In the genomic region with DNA sequence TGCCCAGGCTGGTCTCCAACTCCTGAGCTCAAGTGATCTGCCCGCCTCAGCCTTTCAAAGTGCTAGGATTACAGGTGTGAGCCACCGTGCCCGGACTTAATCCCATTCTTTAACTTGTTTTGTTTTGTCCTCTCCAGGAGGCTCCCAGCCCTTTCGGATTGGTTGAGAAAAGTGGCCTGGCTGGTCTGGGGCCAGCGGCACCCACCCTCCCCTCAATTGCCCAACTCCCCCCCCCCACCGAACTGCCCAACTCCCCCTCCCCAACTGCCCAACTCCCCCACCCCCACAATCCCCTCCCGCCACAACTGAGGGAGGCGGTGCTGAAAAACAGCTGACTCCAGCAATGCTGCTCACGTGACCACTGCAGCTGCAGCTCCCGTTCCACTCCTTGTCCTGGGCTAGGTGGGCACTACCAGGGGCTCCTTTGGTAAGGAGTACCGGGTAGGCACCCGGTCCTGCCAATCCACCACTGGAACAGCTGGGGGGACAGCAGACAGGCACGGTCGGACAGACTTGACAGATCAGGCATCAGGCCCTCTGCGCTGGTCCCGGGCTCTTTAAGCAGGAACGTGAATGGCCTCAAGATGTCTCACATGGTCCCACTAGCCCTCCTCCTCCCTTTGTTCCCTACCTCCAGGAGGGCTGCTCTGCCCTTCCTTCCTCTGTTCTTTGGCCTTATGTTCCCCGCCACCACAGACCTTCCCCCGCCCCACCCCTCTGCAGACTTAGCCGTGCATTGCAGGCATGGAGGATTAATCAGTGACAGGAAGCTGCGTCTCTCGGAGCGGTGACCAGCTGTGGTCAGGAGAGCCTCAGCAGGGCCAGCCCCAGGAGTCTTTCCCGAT, we compare ENCODE assay signal across 1 cellular context.
TF ChIP-seq lines count a peak whose summit lies in the region.

A gene (plus strand): TSS at position 720 of the 845 bp plus-strand sequence. CDS start 158 bp downstream, outside the sequence.

TF ChIP-seq in K562, 482 proteins besides CTCF, POLR2A, EP300 and RAD21 (continued from another document and continues in another):
- TF ChIP-seq PRPF4 (IDR thresholded peaks at IDR 0.05; ENCODE audit: insufficient read depth, low read depth, low read length, poor library complexity, severe bottlenecking) (no peak), HDAC1 (IDR thresholded peaks at IDR 0.05) (peak in 1 of 2 experiments; percentile 57; a peak in 2 of 4 replicates), PCBP1 (IDR thresholded peaks at IDR 0.05; ENCODE audit: low read depth, low read length, poor library complexity, severe bottlenecking) (no peak), FOSL1 (tag; conservative IDR thresholded peaks at IDR 0.05) (no peak), E2F3 (CRISPR knock-in tag; IDR thresholded peaks at IDR 0.05) (no peak), SOX6 (IDR thresholded peaks at IDR 0.05) (peak; percentile 34; the same call in 1 of the 2 replicates), TEAD1 (CRISPR knock-in tag; IDR thresholded peaks at IDR 0.05) (no peak), GTF2F1 (IDR thresholded peaks at IDR 0.05; ENCODE audit: low read depth, low read length) (no peak), ZNF174 (CRISPR knock-in tag; IDR thresholded peaks at IDR 0.05) (no peak), NCOA1 (IDR thresholded peaks at IDR 0.05; ENCODE audit: low read depth) (no peak), RBM34 (IDR thresholded peaks at IDR 0.05; ENCODE audit: borderline replicate concordance, insufficient read depth, low read length) (no peak), ZNF79 (CRISPR knock-in tag; IDR thresholded peaks at IDR 0.05; ENCODE audit: low read depth) (no peak), KLF1 (tag; IDR thresholded peaks at IDR 0.05) (no peak), ELF1 (tag; IDR thresholded peaks at IDR 0.05) (no peak), BHLHE40 (IDR thresholded peaks at IDR 0.05; ENCODE audit: low read length) (peak; percentile 89), FOXJ3 (CRISPR knock-in tag; IDR thresholded peaks at IDR 0.05) (no peak), NCOA2 (IDR thresholded peaks at IDR 0.05; ENCODE audit: partially characterized antibody in 2 of 2) (no peak), PTRF (tag; IDR thresholded peaks at IDR 0.05) (no peak), FIP1L1 (IDR thresholded peaks at IDR 0.05; ENCODE audit: low read depth, low read length, poor library complexity, severe bottlenecking) (no peak), SPI1 (IDR thresholded peaks at IDR 0.05; ENCODE audit: borderline replicate concordance, low read depth, low read length) (no peak), ARID1B (IDR thresholded peaks at IDR 0.05) (no peak), CXXC5 (CRISPR knock-in tag; IDR thresholded peaks at IDR 0.05) (0 out of 2 replicates have a peak, but pooled peaks have one; percentile 18), SIN3A (IDR thresholded peaks at IDR 0.05; ENCODE audit: borderline replicate concordance in 2 of 2, control insufficient read depth in 1 of 2, low read depth in 2 of 2, low read length in 2 of 2) (peak in 1 of 2 experiments; percentile 67; a peak in 1 of 4 replicates), TRIM24 (IDR thresholded peaks at IDR 0.05) (no peak), IRF2 (CRISPR knock-in tag; IDR thresholded peaks at IDR 0.05) (no peak), SUPT5H (IDR thresholded peaks at IDR 0.05) (peak; percentile 27; the same call in 1 of the 2 replicates), ZKSCAN3 (CRISPR knock-in tag; IDR thresholded peaks at IDR 0.05) (no peak), BRCA1 (IDR thresholded peaks at IDR 0.05) (no peak), BRCA1 (CRISPR knock-in tag; IDR thresholded peaks at IDR 0.05) (no peak), ADNP (tag; IDR thresholded peaks at IDR 0.05) (no peak), ZZZ3 (IDR thresholded peaks at IDR 0.05) (no peak), NFIC (IDR thresholded peaks at IDR 0.05) (no peak), MED1 (CRISPR knock-in tag; IDR thresholded peaks at IDR 0.05; ENCODE audit: borderline replicate concordance) (no peak), FOXK1 (CRISPR knock-in tag; IDR thresholded peaks at IDR 0.05; ENCODE audit: borderline replicate concordance) (no peak), HDAC3 (IDR thresholded peaks at IDR 0.05; ENCODE audit: borderline replicate concordance, partially characterized antibody) (no peak), SMAD3 (CRISPR knock-in tag; conservative IDR thresholded peaks at IDR 0.05) (no peak), ESRRA (IDR thresholded peaks at IDR 0.05; ENCODE audit: borderline replicate concordance, low read depth) (no peak), NCOR1 (IDR thresholded peaks at IDR 0.05) (no peak), HDGF (IDR thresholded peaks at IDR 0.05) (no peak), NBN (IDR thresholded peaks at IDR 0.05; ENCODE audit: low read depth) (no peak)
- TF ChIP-seq, protein P1, sequence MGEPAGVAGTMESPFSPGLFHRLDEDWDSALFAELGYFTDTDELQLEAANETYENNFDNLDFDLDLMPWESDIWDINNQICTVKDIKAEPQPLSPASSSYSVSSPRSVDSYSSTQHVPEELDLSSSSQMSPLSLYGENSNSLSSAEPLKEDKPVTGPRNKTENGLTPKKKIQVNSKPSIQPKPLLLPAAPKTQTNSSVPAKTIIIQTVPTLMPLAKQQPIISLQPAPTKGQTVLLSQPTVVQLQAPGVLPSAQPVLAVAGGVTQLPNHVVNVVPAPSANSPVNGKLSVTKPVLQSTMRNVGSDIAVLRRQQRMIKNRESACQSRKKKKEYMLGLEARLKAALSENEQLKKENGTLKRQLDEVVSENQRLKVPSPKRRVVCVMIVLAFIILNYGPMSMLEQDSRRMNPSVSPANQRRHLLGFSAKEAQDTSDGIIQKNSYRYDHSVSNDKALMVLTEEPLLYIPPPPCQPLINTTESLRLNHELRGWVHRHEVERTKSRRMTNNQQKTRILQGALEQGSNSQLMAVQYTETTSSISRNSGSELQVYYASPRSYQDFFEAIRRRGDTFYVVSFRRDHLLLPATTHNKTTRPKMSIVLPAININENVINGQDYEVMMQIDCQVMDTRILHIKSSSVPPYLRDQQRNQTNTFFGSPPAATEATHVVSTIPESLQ (CRISPR knock-in tag; IDR thresholded peaks at IDR 0.05): no peak
- TF ChIP-seq, protein P2, sequence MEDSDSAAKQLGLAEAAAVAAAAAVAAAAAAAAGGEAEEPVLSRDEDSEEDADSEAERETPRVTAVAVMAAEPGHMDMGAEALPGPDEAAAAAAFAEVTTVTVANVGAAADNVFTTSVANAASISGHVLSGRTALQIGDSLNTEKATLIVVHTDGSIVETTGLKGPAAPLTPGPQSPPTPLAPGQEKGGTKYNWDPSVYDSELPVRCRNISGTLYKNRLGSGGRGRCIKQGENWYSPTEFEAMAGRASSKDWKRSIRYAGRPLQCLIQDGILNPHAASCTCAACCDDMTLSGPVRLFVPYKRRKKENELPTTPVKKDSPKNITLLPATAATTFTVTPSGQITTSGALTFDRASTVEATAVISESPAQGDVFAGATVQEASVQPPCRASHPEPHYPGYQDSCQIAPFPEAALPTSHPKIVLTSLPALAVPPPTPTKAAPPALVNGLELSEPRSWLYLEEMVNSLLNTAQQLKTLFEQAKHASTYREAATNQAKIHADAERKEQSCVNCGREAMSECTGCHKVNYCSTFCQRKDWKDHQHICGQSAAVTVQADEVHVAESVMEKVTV (CRISPR knock-in tag; IDR thresholded peaks at IDR 0.05): no peak
- TF ChIP-seq, protein P3, sequence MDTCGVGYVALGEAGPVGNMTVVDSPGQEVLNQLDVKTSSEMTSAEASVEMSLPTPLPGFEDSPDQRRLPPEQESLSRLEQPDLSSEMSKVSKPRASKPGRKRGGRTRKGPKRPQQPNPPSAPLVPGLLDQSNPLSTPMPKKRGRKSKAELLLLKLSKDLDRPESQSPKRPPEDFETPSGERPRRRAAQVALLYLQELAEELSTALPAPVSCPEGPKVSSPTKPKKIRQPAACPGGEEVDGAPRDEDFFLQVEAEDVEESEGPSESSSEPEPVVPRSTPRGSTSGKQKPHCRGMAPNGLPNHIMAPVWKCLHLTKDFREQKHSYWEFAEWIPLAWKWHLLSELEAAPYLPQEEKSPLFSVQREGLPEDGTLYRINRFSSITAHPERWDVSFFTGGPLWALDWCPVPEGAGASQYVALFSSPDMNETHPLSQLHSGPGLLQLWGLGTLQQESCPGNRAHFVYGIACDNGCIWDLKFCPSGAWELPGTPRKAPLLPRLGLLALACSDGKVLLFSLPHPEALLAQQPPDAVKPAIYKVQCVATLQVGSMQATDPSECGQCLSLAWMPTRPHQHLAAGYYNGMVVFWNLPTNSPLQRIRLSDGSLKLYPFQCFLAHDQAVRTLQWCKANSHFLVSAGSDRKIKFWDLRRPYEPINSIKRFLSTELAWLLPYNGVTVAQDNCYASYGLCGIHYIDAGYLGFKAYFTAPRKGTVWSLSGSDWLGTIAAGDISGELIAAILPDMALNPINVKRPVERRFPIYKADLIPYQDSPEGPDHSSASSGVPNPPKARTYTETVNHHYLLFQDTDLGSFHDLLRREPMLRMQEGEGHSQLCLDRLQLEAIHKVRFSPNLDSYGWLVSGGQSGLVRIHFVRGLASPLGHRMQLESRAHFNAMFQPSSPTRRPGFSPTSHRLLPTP (IDR thresholded peaks at IDR 0.05; ENCODE audit: borderline replicate concordance, extremely low read depth, insufficient read length): no peak
- TF ChIP-seq, protein P4, sequence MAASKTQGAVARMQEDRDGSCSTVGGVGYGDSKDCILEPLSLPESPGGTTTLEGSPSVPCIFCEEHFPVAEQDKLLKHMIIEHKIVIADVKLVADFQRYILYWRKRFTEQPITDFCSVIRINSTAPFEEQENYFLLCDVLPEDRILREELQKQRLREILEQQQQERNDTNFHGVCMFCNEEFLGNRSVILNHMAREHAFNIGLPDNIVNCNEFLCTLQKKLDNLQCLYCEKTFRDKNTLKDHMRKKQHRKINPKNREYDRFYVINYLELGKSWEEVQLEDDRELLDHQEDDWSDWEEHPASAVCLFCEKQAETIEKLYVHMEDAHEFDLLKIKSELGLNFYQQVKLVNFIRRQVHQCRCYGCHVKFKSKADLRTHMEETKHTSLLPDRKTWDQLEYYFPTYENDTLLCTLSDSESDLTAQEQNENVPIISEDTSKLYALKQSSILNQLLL (CRISPR knock-in tag; IDR thresholded peaks at IDR 0.05; ENCODE audit: borderline replicate concordance): no peak
- TF ChIP-seq, protein P5, sequence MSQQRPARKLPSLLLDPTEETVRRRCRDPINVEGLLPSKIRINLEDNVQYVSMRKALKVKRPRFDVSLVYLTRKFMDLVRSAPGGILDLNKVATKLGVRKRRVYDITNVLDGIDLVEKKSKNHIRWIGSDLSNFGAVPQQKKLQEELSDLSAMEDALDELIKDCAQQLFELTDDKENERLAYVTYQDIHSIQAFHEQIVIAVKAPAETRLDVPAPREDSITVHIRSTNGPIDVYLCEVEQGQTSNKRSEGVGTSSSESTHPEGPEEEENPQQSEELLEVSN (IDR thresholded peaks at IDR 0.05; ENCODE audit: borderline replicate concordance in 1 of 2, extremely low read depth in 1 of 2, insufficient read depth in 1 of 2, insufficient read length in 1 of 2, low read depth in 1 of 2, low read length in 1 of 2, poor library complexity in 1 of 2, severe bottlenecking in 1 of 2): peak in 1 of 2 experiments; percentile 61
- TF ChIP-seq, protein P6, sequence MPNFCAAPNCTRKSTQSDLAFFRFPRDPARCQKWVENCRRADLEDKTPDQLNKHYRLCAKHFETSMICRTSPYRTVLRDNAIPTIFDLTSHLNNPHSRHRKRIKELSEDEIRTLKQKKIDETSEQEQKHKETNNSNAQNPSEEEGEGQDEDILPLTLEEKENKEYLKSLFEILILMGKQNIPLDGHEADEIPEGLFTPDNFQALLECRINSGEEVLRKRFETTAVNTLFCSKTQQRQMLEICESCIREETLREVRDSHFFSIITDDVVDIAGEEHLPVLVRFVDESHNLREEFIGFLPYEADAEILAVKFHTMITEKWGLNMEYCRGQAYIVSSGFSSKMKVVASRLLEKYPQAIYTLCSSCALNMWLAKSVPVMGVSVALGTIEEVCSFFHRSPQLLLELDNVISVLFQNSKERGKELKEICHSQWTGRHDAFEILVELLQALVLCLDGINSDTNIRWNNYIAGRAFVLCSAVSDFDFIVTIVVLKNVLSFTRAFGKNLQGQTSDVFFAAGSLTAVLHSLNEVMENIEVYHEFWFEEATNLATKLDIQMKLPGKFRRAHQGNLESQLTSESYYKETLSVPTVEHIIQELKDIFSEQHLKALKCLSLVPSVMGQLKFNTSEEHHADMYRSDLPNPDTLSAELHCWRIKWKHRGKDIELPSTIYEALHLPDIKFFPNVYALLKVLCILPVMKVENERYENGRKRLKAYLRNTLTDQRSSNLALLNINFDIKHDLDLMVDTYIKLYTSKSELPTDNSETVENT (CRISPR knock-in tag; IDR thresholded peaks at IDR 0.05): no peak
- TF ChIP-seq, protein P7, sequence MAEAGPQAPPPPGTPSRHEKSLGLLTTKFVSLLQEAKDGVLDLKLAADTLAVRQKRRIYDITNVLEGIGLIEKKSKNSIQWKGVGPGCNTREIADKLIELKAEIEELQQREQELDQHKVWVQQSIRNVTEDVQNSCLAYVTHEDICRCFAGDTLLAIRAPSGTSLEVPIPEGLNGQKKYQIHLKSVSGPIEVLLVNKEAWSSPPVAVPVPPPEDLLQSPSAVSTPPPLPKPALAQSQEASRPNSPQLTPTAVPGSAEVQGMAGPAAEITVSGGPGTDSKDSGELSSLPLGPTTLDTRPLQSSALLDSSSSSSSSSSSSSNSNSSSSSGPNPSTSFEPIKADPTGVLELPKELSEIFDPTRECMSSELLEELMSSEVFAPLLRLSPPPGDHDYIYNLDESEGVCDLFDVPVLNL (CRISPR knock-in tag; IDR thresholded peaks at IDR 0.05; ENCODE audit: low read depth): no peak
- TF ChIP-seq, protein P8, sequence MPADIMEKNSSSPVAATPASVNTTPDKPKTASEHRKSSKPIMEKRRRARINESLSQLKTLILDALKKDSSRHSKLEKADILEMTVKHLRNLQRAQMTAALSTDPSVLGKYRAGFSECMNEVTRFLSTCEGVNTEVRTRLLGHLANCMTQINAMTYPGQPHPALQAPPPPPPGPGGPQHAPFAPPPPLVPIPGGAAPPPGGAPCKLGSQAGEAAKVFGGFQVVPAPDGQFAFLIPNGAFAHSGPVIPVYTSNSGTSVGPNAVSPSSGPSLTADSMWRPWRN (IDR thresholded peaks at IDR 0.05; ENCODE audit: low read depth): no peak
- TF ChIP-seq, protein P9, sequence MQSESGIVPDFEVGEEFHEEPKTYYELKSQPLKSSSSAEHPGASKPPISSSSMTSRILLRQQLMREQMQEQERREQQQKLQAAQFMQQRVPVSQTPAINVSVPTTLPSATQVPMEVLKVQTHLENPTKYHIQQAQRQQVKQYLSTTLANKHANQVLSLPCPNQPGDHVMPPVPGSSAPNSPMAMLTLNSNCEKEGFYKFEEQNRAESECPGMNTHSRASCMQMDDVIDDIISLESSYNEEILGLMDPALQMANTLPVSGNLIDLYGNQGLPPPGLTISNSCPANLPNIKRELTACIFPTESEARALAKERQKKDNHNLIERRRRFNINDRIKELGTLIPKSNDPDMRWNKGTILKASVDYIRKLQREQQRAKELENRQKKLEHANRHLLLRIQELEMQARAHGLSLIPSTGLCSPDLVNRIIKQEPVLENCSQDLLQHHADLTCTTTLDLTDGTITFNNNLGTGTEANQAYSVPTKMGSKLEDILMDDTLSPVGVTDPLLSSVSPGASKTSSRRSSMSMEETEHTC (IDR thresholded peaks at IDR 0.05): no peak
- TF ChIP-seq, protein P10, sequence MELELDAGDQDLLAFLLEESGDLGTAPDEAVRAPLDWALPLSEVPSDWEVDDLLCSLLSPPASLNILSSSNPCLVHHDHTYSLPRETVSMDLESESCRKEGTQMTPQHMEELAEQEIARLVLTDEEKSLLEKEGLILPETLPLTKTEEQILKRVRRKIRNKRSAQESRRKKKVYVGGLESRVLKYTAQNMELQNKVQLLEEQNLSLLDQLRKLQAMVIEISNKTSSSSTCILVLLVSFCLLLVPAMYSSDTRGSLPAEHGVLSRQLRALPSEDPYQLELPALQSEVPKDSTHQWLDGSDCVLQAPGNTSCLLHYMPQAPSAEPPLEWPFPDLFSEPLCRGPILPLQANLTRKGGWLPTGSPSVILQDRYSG (tag; conservative IDR thresholded peaks at IDR 0.05; ENCODE audit: low read depth): no peak
